In the genomic region with DNA sequence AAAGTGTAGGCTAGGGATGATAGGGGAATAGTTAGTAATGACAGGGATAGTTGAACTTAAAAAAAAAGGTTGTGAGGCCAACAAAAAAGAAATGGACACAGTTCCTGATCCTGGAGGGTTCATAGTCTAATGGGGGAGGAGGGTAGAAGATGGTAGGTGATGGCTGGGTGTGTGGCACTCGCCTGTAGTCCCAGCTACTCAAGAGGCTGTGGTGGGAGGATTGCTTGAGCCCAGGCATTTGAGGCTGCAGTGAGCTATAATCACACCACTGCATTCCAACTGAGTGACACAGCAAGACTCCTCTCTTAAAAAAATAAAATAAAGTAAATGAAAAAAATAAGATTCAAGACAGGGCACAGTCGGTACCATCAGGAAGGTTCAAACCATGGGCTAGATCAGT, we compare ENCODE assay signal across 9 cellular contexts. TPM values are rescaled to one million over a fixed set of nuclear protein-coding genes. Genes with fewer than 3 reads are reported as not detected.
DNase-seq lines count a peak whose midpoint lies in the region; ATAC-seq and TF ChIP-seq lines count a peak whose summit lies in the region.
"Had no signal": no experiment of that assay in that cellular context is flagged by ENCODE, and none has a peak within 500 bp of the region (broad histone marks: within the 10 kb centered on the region; RNA-seq: fewer than 3 reads in every experiment).

No MANE protein-coding gene starts in this region.

- H3K36me3 ChIP-seq in GM06990 (ENCODE audit: control insufficient read depth, insufficient read depth, low read length): no peaks in the 10 kb centered on the region
- H3K36me3 ChIP-seq in neural progenitor cell: no peaks in the 10 kb centered on the region
- no peaks in the 10 kb centered on the region for H3K36me3 ChIP-seq in ovary

- TF ChIP-seq CTCF in GM06990 (IDR thresholded peaks at IDR 0.05; ENCODE audit: insufficient read depth, low read length, poor library complexity, severe bottlenecking): no peak
- TF ChIP-seq CTCF in chondrocyte (IDR thresholded peaks at IDR 0.05): no peak
- no peak for TF ChIP-seq CTCF in neural progenitor cell (IDR thresholded peaks at IDR 0.05)
- TF ChIP-seq CTCF in ovary (IDR thresholded peaks at IDR 0.05): no peak

- H3K4me1 ChIP-seq in neural progenitor cell (no peaks in the 10 kb centered on the region), ovary (ENCODE audit: insufficient read depth) (no peaks in the 10 kb centered on the region)

- H3K4me2 ChIP-seq in neural progenitor cell: no peak overlapping the region

- 46 to 54% (median 51%) methylated on average over 2 of the region's 2 CpGs for WGBS in ovary, 3 donors

- no peaks in the 10 kb centered on the region for H3K79me2 ChIP-seq in neural progenitor cell (ENCODE audit: low read depth)

- H3K27ac Mint-ChIP-seq in chondrocyte (ENCODE audit: unreplicated experiment) (peak overlapping the region; percentile 96), neural progenitor cell (no peak overlapping the region)

- peaks cover 23% of the 10 kb centered on the region for H3F3A ChIP-seq in neural progenitor cell (ENCODE audit: low read depth)

- H3K27me3 ChIP-seq in GM06990 (replicated peaks; ENCODE audit: control insufficient read depth, insufficient read depth, low read length) (no peaks in the 10 kb centered on the region), neural progenitor cell (peaks cover 72% of the 10 kb centered on the region), ovary (no peaks in the 10 kb centered on the region)

- no peak overlapping the region for H2AFZ ChIP-seq in neural progenitor cell (replicated peaks)

- no peak for TF ChIP-seq POLR2A in ovary (IDR thresholded peaks at IDR 0.05)

- no peaks in the 10 kb centered on the region for H3K36me3 Mint-ChIP-seq in chondrocyte (ENCODE audit: low read depth)
- no peaks in the 10 kb centered on the region for H3K36me3 Mint-ChIP-seq in neural progenitor cell

- no peak for TF ChIP-seq EP300 in ovary (IDR thresholded peaks at IDR 0.05)

- no peak overlapping the region for H3K9ac ChIP-seq in neural progenitor cell

- H3K27ac ChIP-seq in neural progenitor cell (no peak overlapping the region), ovary (no peak overlapping the region)

- DNase-seq in GM06990 (ENCODE audit: extremely low read depth, insufficient read length) (no peak), NAMALWA (ENCODE audit: low spot score) (peak; percentile 26), chondrocyte (ENCODE audit: low spot score) (no peak), neural progenitor cell (ENCODE audit: low spot score) (no peak), NK-92 (lab: John Stamatoyannopoulos, UW; ENCODE audit: unreplicated experiment) (no peak), ovary (no peak), NCI-H2171 treated with DMSO at 0.1 percent for 48 hours (lab: John Stamatoyannopoulos, UW) (no peak)
- DNase-seq: NCI-H524 had no signal

- H3K4me3 ChIP-seq in GM06990 (replicated peaks; ENCODE audit: low read depth, low read length) (peak overlapping the region; percentile 85), neural progenitor cell (no peak overlapping the region), ovary (no peak overlapping the region)

- H3K4me1 Mint-ChIP-seq in chondrocyte (ENCODE audit: low read depth) (peaks cover 54% of the 10 kb centered on the region), neural progenitor cell (peaks cover 36% of the 10 kb centered on the region)

- H3K27me3 Mint-ChIP-seq in chondrocyte (ENCODE audit: low read depth) (no peaks in the 10 kb centered on the region), neural progenitor cell (ENCODE audit: insufficient read depth, low read depth) (peaks cover 72% of the 10 kb centered on the region)

- H3K9me3 Mint-ChIP-seq in chondrocyte (ENCODE audit: low read depth): no peaks in the 10 kb centered on the region
- H3K9me3 Mint-ChIP-seq in neural progenitor cell: no peaks in the 10 kb centered on the region

- intact Hi-C loops in ovary (cut with DNase I): no loop called here

- peak overlapping the region; percentile 82 for H3K4me3 Mint-ChIP-seq in chondrocyte (ENCODE audit: unreplicated experiment)
- H3K4me3 Mint-ChIP-seq in neural progenitor cell: peak overlapping the region; percentile 52

- ATAC-seq in HG02852 (IDR thresholded peaks at IDR 0.05; ENCODE audit: unreplicated experiment): no peak

- no peaks in the 10 kb centered on the region for H4K20me1 ChIP-seq in neural progenitor cell (ENCODE audit: low read depth)

- H3K9me3 ChIP-seq in neural progenitor cell (ENCODE audit: low read depth) (no peaks in the 10 kb centered on the region), ovary (no peaks in the 10 kb centered on the region)

RNA-seq across cellular contexts. Expression of gene MICB, which starts 2.4 kb away (rescaled TPM):
- total RNA-seq in chondrocyte (7.8 to 9.4 TPM (median 9.0 TPM) in 3 replicates), neural progenitor cell (ENCODE audit: low replicate concordance) (8.1 and 9.1 TPM in 2 replicates), ovary (1 to 10 TPM in 4 of 7 donors, under 1 TPM in 3; 0.57 to 1.7 (median 1.3) TPM)
- 10 to 100 TPM in 1 of 2 donors, under 1 TPM in 1; 0.48 to 10.6 TPM for polyA plus RNA-seq in ovary

RNA-seq across cellular contexts. Expression of gene MCCD1, which starts 33.2 kb away (rescaled TPM):
- total RNA-seq in chondrocyte: not detected in 3 replicates
- not detected in 2 replicates for total RNA-seq in neural progenitor cell (ENCODE audit: low replicate concordance)
- total RNA-seq in ovary: not detected
- not detected for polyA plus RNA-seq in ovary

RNA-seq across cellular contexts. Expression of gene DDX39B, which starts 46.2 kb away (rescaled TPM):
- total RNA-seq in chondrocyte (222 to 230 TPM (median 227 TPM) in 3 replicates), neural progenitor cell (ENCODE audit: low replicate concordance) (493 and 913 TPM in 2 replicates), ovary (100 to 1,000 TPM; 212 to 404 (median 362) TPM)
- 100 to 1,000 TPM; 219 to 278 TPM for polyA plus RNA-seq in ovary

RNA-seq across cellular contexts. Expression of gene ATP6V1G2, which starts 50.8 kb away (rescaled TPM):
- 2.4 to 4.1 TPM (median 3.0 TPM) in 3 replicates for total RNA-seq in chondrocyte
- 6.8 and 8.8 TPM in 2 replicates for total RNA-seq in neural progenitor cell (ENCODE audit: low replicate concordance)
- 1 to 10 TPM in 6 of 7 donors, under 1 TPM in 1; 0.93 to 3.7 (median 2.3) TPM for total RNA-seq in ovary
- 1 to 10 TPM; 3.0 to 9.3 TPM for polyA plus RNA-seq in ovary

RNA-seq across cellular contexts. Expression of gene NFKBIL1, which starts 51.8 kb away (rescaled TPM):
- total RNA-seq in chondrocyte: 21.2 to 30.1 TPM (median 29.6 TPM) in 3 replicates
- total RNA-seq in neural progenitor cell (ENCODE audit: low replicate concordance): 8.6 and 30.3 TPM in 2 replicates
- 10 to 100 TPM; 23.6 to 32.4 (median 27.5) TPM for total RNA-seq in ovary
- polyA plus RNA-seq in ovary: 10 to 100 TPM in 1 of 2 donors, 1 to 10 TPM in 1; 8.2 to 46.0 TPM
